8 cellular contexts compared by ENCODE assay signal in genomic region chr16:10743610-10744369, GRCh38. TPM values are rescaled to one million over a fixed set of nuclear protein-coding genes. Genes with fewer than 3 reads are reported as not detected.
A peak's percentile ranks its signal among the peaks of the same experiment; 100 is the strongest.
DNase-seq lines count a peak whose midpoint lies in the region; ATAC-seq and TF ChIP-seq lines count a peak whose summit lies in the region.

Gene NUBP1, plus strand, starts transcription at chr16:10743842. Its CDS starts 22 bp downstream, at chr16:10743864.

- peak within 1 kb of the TSS; percentile 92 to 97 for H3K4me3 Mint-ChIP-seq in CD14-positive monocyte
- H3K4me3 Mint-ChIP-seq in activated CD4-positive, alpha-beta memory T cell treated with anti-CD3 and anti-CD28 coated beads, Interleukin-2, amount 10 ng/mL, durations not matched to agents 7 days and 5 days = peak within 1 kb of the TSS; percentile 86

- peaks cover 0 to 2% (median 0%) of the 10 kb centered on the region in 7 donors for H3K9me3 Mint-ChIP-seq in CD14-positive monocyte
- H3K9me3 Mint-ChIP-seq in activated CD4-positive, alpha-beta memory T cell treated with anti-CD3 and anti-CD28 coated beads, Interleukin-2, amount 10 ng/mL, durations not matched to agents 7 days and 5 days = no peaks in the 10 kb centered on the region

- TF ChIP-seq CTCF in CD14-positive monocyte (IDR thresholded peaks at IDR 0.05) (no peak), lower leg skin (IDR thresholded peaks at IDR 0.05) (no peak)

- H3K9ac ChIP-seq in duodenal mucosa (ENCODE audit: low read depth in 1 of 2, low read length in 2 of 2) = peak within 1 kb of the TSS; percentile 79 to 86

- H3K36me3 Mint-ChIP-seq in CD14-positive monocyte = peaks cover 38 to 41% of the 10 kb centered on the region in 2 donors
- H3K36me3 Mint-ChIP-seq in activated CD4-positive, alpha-beta memory T cell treated with anti-CD3 and anti-CD28 coated beads, Interleukin-2, amount 10 ng/mL, durations not matched to agents 7 days and 5 days (ENCODE audit: low read depth) = peaks cover 24% of the 10 kb centered on the region

- CTCF ChIA-PET in activated CD4-positive, alpha-beta memory T cell treated with anti-CD3 and anti-CD28 coated beads, Interleukin-2, amount 10 ng/mL, durations not matched to agents 7 days and 5 days (lab: Charles Lee) = interaction anchor here (0.6 to 2.1 kb wide), 6 partner anchors 8 to 221 kb away, joined by 3 to 13 read pairs (median 4); partner anchors contain the start of gene CIITA

- peak; percentile 99 for DNase-seq in CD14-positive monocyte (ENCODE audit: low spot score)
- DNase-seq in NCI-H82 treated with DMSO at 0.1 percent for 48 hours (lab: John Stamatoyannopoulos, UW; ENCODE audit: unreplicated experiment) = peak; percentile 90
- peak; percentile 100 for DNase-seq in activated CD4-positive, alpha-beta memory T cell treated with anti-CD3 and anti-CD28 coated beads, Interleukin-2, amount 10 ng/mL, durations not matched to agents 7 days and 5 days
- DNase-seq in lower leg skin (ENCODE audit: low spot score in 2 of 2) = peak; percentile 100
- peak; percentile 99 to 100 for DNase-seq in stimulated activated CD4-positive, alpha-beta T cell treated with anti-CD3 and anti-CD28 coated beads, Interleukin-4, amount 100 ng/mL, for 48 hours (ENCODE audit: low read depth in 2 of 2)

- H3K4me3 ChIP-seq in duodenal mucosa (ENCODE audit: low read depth in 1 of 2, low read length in 2 of 2) (peak within 1 kb of the TSS; percentile 76 to 82), lower leg skin (ENCODE audit: low read depth, poor library complexity, severe bottlenecking) (peak within 1 kb of the TSS; percentile 41)

- peaks cover 5 to 9% of the 10 kb centered on the region in 2 donors for H3K4me1 ChIP-seq in duodenal mucosa (ENCODE audit: control insufficient read depth in 1 of 2, insufficient read depth in 2 of 2, low read length in 2 of 2)

- H3K9me3 ChIP-seq in duodenal mucosa (ENCODE audit: control insufficient read depth in 1 of 2, low read length in 2 of 2) = no peaks in the 10 kb centered on the region

- peak within 1 kb of the TSS; percentile 98 to 100 (median 100) for H3K27ac Mint-ChIP-seq in CD14-positive monocyte
- peak within 1 kb of the TSS; percentile 97 for H3K27ac Mint-ChIP-seq in activated CD4-positive, alpha-beta memory T cell treated with anti-CD3 and anti-CD28 coated beads, Interleukin-2, amount 10 ng/mL, durations not matched to agents 7 days and 5 days

- 0 to 1% methylated on average over 56 to 57 of the region's 57 CpGs for WGBS in lower leg skin, 2 donors

- peak within 1 kb of the TSS; percentile 98 for H3K27ac ChIP-seq in duodenal mucosa (ENCODE audit: low read depth, low read length)

- peak in 1 of 2 donors; percentile 49 for TF ChIP-seq POLR2A in lower leg skin (IDR thresholded peaks at IDR 0.05)

- H3K27me3 Mint-ChIP-seq in CD14-positive monocyte (ENCODE audit: low read depth in 3 of 3) = peaks cover 0 to 3% (median 0%) of the 10 kb centered on the region in 3 donors
- no peaks in the 10 kb centered on the region for H3K27me3 Mint-ChIP-seq in activated CD4-positive, alpha-beta memory T cell treated with anti-CD3 and anti-CD28 coated beads, Interleukin-2, amount 10 ng/mL, durations not matched to agents 7 days and 5 days

- H3K27me3 ChIP-seq in duodenal mucosa (ENCODE audit: control insufficient read depth in 1 of 2, insufficient read depth in 2 of 2, low read length in 2 of 2) = no peaks in the 10 kb centered on the region

- ATAC-seq in GM19397 (IDR thresholded peaks at IDR 0.05; ENCODE audit: unreplicated experiment) (peak; percentile 84), HG03571 (IDR thresholded peaks at IDR 0.05; ENCODE audit: unreplicated experiment) (peak; percentile 82)

- peaks cover 0 to 19% of the 10 kb centered on the region in 2 donors for H3K36me3 ChIP-seq in duodenal mucosa (ENCODE audit: control insufficient read depth in 1 of 2, insufficient read depth in 2 of 2, low read length in 2 of 2)

- intact Hi-C loops in CD14-positive monocyte (cut with micrococcal nuclease) (loop anchor here (5.0 to 10.0 kb wide), 3 partner anchors 151 to 201 kb away; partner anchors contain the start of genes CLEC16A (in 1 of the 2) and DEXI (in 1 of the 2)), lower leg skin (cut with DNase I; ENCODE audit: low total_unique reads) (no loop called here)

- peaks cover 35% of the 10 kb centered on the region for H3K4me1 Mint-ChIP-seq in CD14-positive monocyte
- H3K4me1 Mint-ChIP-seq in activated CD4-positive, alpha-beta memory T cell treated with anti-CD3 and anti-CD28 coated beads, Interleukin-2, amount 10 ng/mL, durations not matched to agents 7 days and 5 days = peaks cover 57% of the 10 kb centered on the region

- POLR2A ChIA-PET in activated CD4-positive, alpha-beta memory T cell treated with anti-CD3 and anti-CD28 coated beads, Interleukin-2, amount 10 ng/mL, durations not matched to agents 7 days and 5 days (lab: Charles Lee) = interaction anchor here (0.9 to 3.6 kb wide), 15 partner anchors 22 to 1875 kb away, joined by 3 to 44 read pairs (median 4); partner anchors contain the start of genes CARHSP1, CIITA, DEXI and GSPT1

RNA-seq across cellular contexts. Expression of gene NUBP1, which starts in this region (rescaled TPM):
- polyA plus RNA-seq in CD14-positive monocyte = 10 to 100 TPM; 54.3 to 56.6 TPM
- total RNA-seq in activated CD4-positive, alpha-beta memory T cell treated with anti-CD3 and anti-CD28 coated beads, Interleukin-2, amount 10 ng/mL, durations not matched to agents 7 days and 5 days = 10 to 100 TPM; 29.4 to 31.5 TPM
- total RNA-seq in lower leg skin = 10 to 100 TPM; 16.3 to 26.7 (median 25.1) TPM

Comparison
In these comparisons a context has a peak if more than half of its experiments do, and no peak if none do; other contexts are left out.
1. Peak in every context shown above with its lines: DNase-seq, ATAC-seq, H3K4me3 ChIP-seq and H3K27ac ChIP-seq.